Comparison of ENCODE assay signal across 9 cellular contexts in the genomic region with DNA sequence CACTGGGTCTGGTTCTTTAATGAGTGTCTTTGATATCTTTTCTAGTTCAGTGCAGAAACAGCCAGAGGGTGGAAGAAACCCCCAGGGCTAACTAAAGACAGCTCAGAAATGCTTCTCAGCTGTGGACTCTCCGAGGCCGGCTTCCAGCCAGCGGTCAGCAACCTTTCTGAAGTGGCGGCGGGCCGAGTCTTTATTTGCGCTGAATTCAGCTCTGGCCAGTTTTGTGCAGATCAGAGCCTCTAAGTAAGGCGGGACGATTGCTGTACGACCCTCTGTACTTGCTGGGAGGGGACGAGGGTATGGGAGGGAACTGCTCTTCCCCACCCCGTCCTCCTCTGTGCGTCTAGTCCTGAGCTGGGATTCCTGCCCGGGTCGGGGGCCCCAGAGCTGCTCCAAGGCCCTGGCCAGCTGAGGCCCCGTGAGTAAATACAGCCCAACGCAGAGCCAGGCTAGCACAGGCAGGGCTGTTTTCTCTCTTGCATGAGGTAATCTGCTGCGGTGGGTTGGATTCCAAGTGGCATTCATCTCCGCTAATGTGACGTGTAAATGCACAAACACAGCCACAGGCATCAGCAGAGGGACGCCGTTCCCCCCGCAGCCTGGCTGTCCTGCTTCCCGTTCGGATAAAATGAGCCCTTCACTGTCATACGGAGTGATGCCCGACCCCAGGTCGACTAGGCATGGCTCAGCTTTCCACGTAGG.
DNase-seq lines count a peak whose midpoint lies in the region; ATAC-seq and TF ChIP-seq lines count a peak whose summit lies in the region.
"Had no signal": no experiment of that assay in that cellular context is flagged by ENCODE, and none has a peak within 500 bp of the region (broad histone marks: within the 10 kb centered on the region; RNA-seq: fewer than 3 reads in every experiment).

No MANE protein-coding gene starts in this region.

- peak overlapping the region in 3 of 7 donors; percentile 8 to 28 (median 26) for H3K27ac Mint-ChIP-seq in CD14-positive monocyte

- intact Hi-C loops in CD14-positive monocyte (cut with micrococcal nuclease): no loop called here

- H3K4me1 Mint-ChIP-seq in CD14-positive monocyte: no peaks in the 10 kb centered on the region

- peaks cover 44 to 62% of the 10 kb centered on the region in 2 donors for H3K36me3 Mint-ChIP-seq in CD14-positive monocyte

- peak overlapping the region; percentile 5 for H3K4me3 ChIP-seq in retinal pigment epithelial cell (ENCODE audit: low read length)

- no peak for TF ChIP-seq CTCF in retinal pigment epithelial cell (conservative IDR thresholded peaks at IDR 0.05; ENCODE audit: low read depth, low read length)
- no peak for TF ChIP-seq CTCF in CD14-positive monocyte (IDR thresholded peaks at IDR 0.05)

- no peaks in the 10 kb centered on the region for H3K9me3 Mint-ChIP-seq in CD14-positive monocyte
- H3K9me3 Mint-ChIP-seq: naive thymus-derived CD8-positive, alpha-beta T cell had no signal

- no peak overlapping the region for H3K4me3 Mint-ChIP-seq in CD14-positive monocyte
- H3K4me3 Mint-ChIP-seq: naive thymus-derived CD8-positive, alpha-beta T cell had no signal

- DNase-seq in GM03348 (ENCODE audit: low spot score) (peak; percentile 47), astrocyte of the hippocampus (ENCODE audit: low read depth, low spot score) (peak; percentile 96), hippocampal formation (lab: John Stamatoyannopoulos, UW) (peak; percentile 62 to 74), retinal pigment epithelial cell (ENCODE audit: low read depth) (peak; percentile 73), NK-92 (lab: John Stamatoyannopoulos, UW; ENCODE audit: unreplicated experiment) (no peak), CD14-positive monocyte (ENCODE audit: low spot score) (no peak), SIG-M5 treated with dmso at 0.1 percent for 504 hours (lab: John Stamatoyannopoulos, UW; ENCODE audit: unreplicated experiment) (no peak)
- DNase-seq: naive thymus-derived CD8-positive, alpha-beta T cell had no signal

- peaks cover 0 to under 1% (median 0%) of the 10 kb centered on the region in 3 donors for H3K27me3 Mint-ChIP-seq in CD14-positive monocyte (ENCODE audit: low read depth in 3 of 3)
- H3K27me3 Mint-ChIP-seq: naive thymus-derived CD8-positive, alpha-beta T cell had no signal

- no peak for ATAC-seq in HG03520 (IDR thresholded peaks at IDR 0.05; ENCODE audit: unreplicated experiment)
- ATAC-seq: naive thymus-derived CD8-positive, alpha-beta T cell had no signal

Comparison
In these comparisons a context has a peak if more than half of its experiments do, and no peak if none do; other contexts are left out.
1. DNase-seq: peak in GM03348 (single experiment), astrocyte of the hippocampus (single experiment), hippocampal formation (2 of 2) and retinal pigment epithelial cell (single experiment); none in NK-92 (single experiment), CD14-positive monocyte (single experiment) and SIG-M5 treated with dmso at 0.1 percent for 504 hours (single experiment).